8 cellular contexts compared by ENCODE assay signal in the genomic region with DNA sequence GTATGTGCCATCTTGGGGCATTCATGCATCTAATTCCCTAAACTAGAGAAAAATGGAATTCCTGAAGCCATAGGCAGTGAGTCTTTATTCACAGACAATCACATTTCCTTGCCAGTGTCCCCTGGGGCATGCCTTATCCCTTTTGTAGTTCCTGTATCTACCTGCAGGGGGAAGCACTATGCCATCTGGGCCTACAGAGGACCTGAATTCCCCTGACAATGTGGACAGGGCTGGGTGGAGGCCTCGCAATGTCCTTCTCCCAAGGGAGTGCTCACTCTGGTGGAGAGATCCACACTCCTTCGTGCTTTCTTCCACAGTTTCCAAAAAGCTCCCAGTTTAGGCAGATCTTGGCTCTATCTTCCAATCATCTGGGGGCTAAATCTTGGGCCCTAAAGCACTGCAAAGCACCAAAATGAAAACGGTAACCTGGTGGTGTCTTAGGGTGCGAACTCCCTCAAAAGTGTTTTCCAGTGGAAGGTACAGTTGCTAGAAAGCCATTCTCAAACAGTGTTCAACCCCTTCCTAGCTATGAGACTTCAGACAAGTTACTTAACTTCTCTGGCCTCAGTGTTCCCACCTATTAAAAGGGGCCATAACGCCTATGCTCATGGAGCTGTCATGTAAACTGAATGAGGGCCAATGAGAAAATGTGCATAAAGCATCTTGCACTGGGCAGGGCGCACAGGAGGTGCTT. TPM values are rescaled to one million over a fixed set of nuclear protein-coding genes. Genes with fewer than 3 reads are reported as not detected.
A peak's percentile ranks its signal among the peaks of the same experiment; 100 is the strongest.
DNase-seq lines count a peak whose midpoint lies in the region; ATAC-seq and TF ChIP-seq lines count a peak whose summit lies in the region.

No MANE protein-coding gene starts in this region.

- peaks cover 26% of the 10 kb centered on the region for H3K4me1 Mint-ChIP-seq in activated CD4-positive, alpha-beta memory T cell treated with anti-CD3 and anti-CD28 coated beads for 36 hours (ENCODE audit: low read depth)
- peaks cover 15% of the 10 kb centered on the region for H3K4me1 Mint-ChIP-seq in mesothelial cell of epicardium
- H3K4me1 Mint-ChIP-seq in stimulated activated naive CD8-positive, alpha-beta T cell treated with anti-CD3 and anti-CD28 coated beads, Interleukin-15, amount 100 ng/mL, for 72 hours, result peaks cover 50% of the 10 kb centered on the region

- no peaks in the 10 kb centered on the region for H3K9me3 Mint-ChIP-seq in activated CD4-positive, alpha-beta memory T cell treated with anti-CD3 and anti-CD28 coated beads for 36 hours
- no peaks in the 10 kb centered on the region for H3K9me3 Mint-ChIP-seq in mesothelial cell of epicardium
- H3K9me3 Mint-ChIP-seq in stimulated activated naive CD8-positive, alpha-beta T cell treated with anti-CD3 and anti-CD28 coated beads, Interleukin-15, amount 100 ng/mL, for 72 hours, result no peaks in the 10 kb centered on the region

- peaks cover 8% of the 10 kb centered on the region for H3K27me3 ChIP-seq in AG04450 (ENCODE audit: control insufficient read depth, insufficient read depth, low read length)
- no peaks in the 10 kb centered on the region for H3K27me3 ChIP-seq in effector memory CD4-positive, alpha-beta T cell (replicated peaks; ENCODE audit: control insufficient read depth, insufficient read depth, low read length, poor library complexity, severe bottlenecking)

- H3K36me3 ChIP-seq in effector memory CD4-positive, alpha-beta T cell (ENCODE audit: control insufficient read depth, insufficient read depth, low read length), result no peaks in the 10 kb centered on the region

- H3K27ac ChIP-seq in AG04450 (ENCODE audit: low read depth, low read length), result no peak overlapping the region
- H3K27ac ChIP-seq in effector memory CD4-positive, alpha-beta T cell (ENCODE audit: insufficient read depth, low read length, poor library complexity, severe bottlenecking), result no peak overlapping the region

- peaks cover 8% of the 10 kb centered on the region for H3K4me1 ChIP-seq in effector memory CD4-positive, alpha-beta T cell (ENCODE audit: control insufficient read depth, insufficient read depth, low read length, poor library complexity, severe bottlenecking)

- no peaks in the 10 kb centered on the region for H3K36me3 Mint-ChIP-seq in activated CD4-positive, alpha-beta memory T cell treated with anti-CD3 and anti-CD28 coated beads for 36 hours
- peaks cover 3% of the 10 kb centered on the region for H3K36me3 Mint-ChIP-seq in mesothelial cell of epicardium

- CTCF ChIA-PET in AG04450 (lab: Charles Lee), result interaction anchor here (0.7 to 6.3 kb wide), 31 partner anchors 9 to 545 kb away, joined by 3 to 122 read pairs (median 5); partner anchors contain the start of gene ATP6V1G1
- CTCF ChIA-PET in activated CD4-positive, alpha-beta memory T cell treated with anti-CD3 and anti-CD28 coated beads for 36 hours (lab: Charles Lee), result interaction anchor here (0.6 to 6.5 kb wide), 18 partner anchors 9 to 165 kb away, joined by 3 to 109 read pairs (median 4); partner anchors contain the start of genes ATP6V1G1, TMEM268 and WHRN

- POLR2A ChIA-PET in AG04450 (lab: Yijun Ruan, JAX), result interaction anchor here (0.7 kb wide), 1 partner anchor 50 kb away, joined by 5 read pairs; no protein-coding TSS in a partner anchor
- POLR2A ChIA-PET in activated CD4-positive, alpha-beta memory T cell treated with anti-CD3 and anti-CD28 coated beads for 36 hours (lab: Charles Lee), result no interaction called here

- no peaks in the 10 kb centered on the region for H3K9me3 ChIP-seq in AG04450 (ENCODE audit: control insufficient read depth, insufficient read depth, low read length)
- no peaks in the 10 kb centered on the region for H3K9me3 ChIP-seq in effector memory CD4-positive, alpha-beta T cell (ENCODE audit: control insufficient read depth, low read length)

- TF ChIP-seq CTCF in AG04450 (IDR thresholded peaks at IDR 0.05; ENCODE audit: low read depth, low read length) (peak; percentile 96), mesothelial cell of epicardium (IDR thresholded peaks at IDR 0.05; ENCODE audit: unreplicated experiment) (peak; percentile 78)

- DNase-seq in AG04450 (ENCODE audit: low read depth, low spot score) (peak; percentile 21), NCI-H69 (lab: John Stamatoyannopoulos, UW) (peak; percentile 91), mesothelial cell of epicardium (ENCODE audit: low spot score in 2 of 2, unreplicated experiment in 2 of 2) (peak in 1 of 2 experiments; percentile 62)
- peak; percentile 69 for DNase-seq in activated CD4-positive, alpha-beta memory T cell treated with anti-CD3 and anti-CD28 coated beads for 36 hours
- peak; percentile 32 to 53 (median 34) for DNase-seq in effector memory CD4-positive, alpha-beta T cell
- peak; percentile 67 to 73 for DNase-seq in stimulated activated naive CD8-positive, alpha-beta T cell treated with anti-CD3 and anti-CD28 coated beads, Interleukin-15, amount 100 ng/mL, for 72 hours

- no peak overlapping the region for H3K4me3 ChIP-seq in AG04450 (ENCODE audit: low read depth, low read length)
- H3K4me3 ChIP-seq in effector memory CD4-positive, alpha-beta T cell (ENCODE audit: insufficient read depth, low read depth, low read length, poor library complexity, severe bottlenecking), result no peak overlapping the region

- ATAC-seq in GM18505 (IDR thresholded peaks at IDR 0.05; ENCODE audit: unreplicated experiment) (peak; percentile 43), HG03342 (IDR thresholded peaks at IDR 0.05; ENCODE audit: unreplicated experiment) (peak; percentile 64)
- peak; percentile 69 for ATAC-seq in stimulated activated naive CD8-positive, alpha-beta T cell treated with anti-CD3 and anti-CD28 coated beads, Interleukin-15, amount 100 ng/mL, for 72 hours

- H3K4me3 Mint-ChIP-seq in activated CD4-positive, alpha-beta memory T cell treated with anti-CD3 and anti-CD28 coated beads for 36 hours, result no peak overlapping the region
- no peak overlapping the region for H3K4me3 Mint-ChIP-seq in mesothelial cell of epicardium
- H3K4me3 Mint-ChIP-seq in stimulated activated naive CD8-positive, alpha-beta T cell treated with anti-CD3 and anti-CD28 coated beads, Interleukin-15, amount 100 ng/mL, for 72 hours, result no peak overlapping the region

- intact Hi-C loops in activated CD4-positive, alpha-beta memory T cell treated with anti-CD3 and anti-CD28 coated beads for 36 hours (cut with micrococcal nuclease), result loop anchor here (1.0 to 10.0 kb wide), 8 partner anchors 20 to 717 kb away; partner anchors contain the start of gene ORM1

- H3K27me3 Mint-ChIP-seq in activated CD4-positive, alpha-beta memory T cell treated with anti-CD3 and anti-CD28 coated beads for 36 hours, result peaks cover 1% of the 10 kb centered on the region
- no peaks in the 10 kb centered on the region for H3K27me3 Mint-ChIP-seq in mesothelial cell of epicardium (ENCODE audit: low read depth)
- H3K27me3 Mint-ChIP-seq in stimulated activated naive CD8-positive, alpha-beta T cell treated with anti-CD3 and anti-CD28 coated beads, Interleukin-15, amount 100 ng/mL, for 72 hours, result no peaks in the 10 kb centered on the region

- no peak for TF ChIP-seq POLR2A in GM18505 (IDR thresholded peaks at IDR 0.05; ENCODE audit: borderline replicate concordance, extremely low read depth, insufficient read depth, insufficient read length)

- no peak overlapping the region for H3K27ac Mint-ChIP-seq in activated CD4-positive, alpha-beta memory T cell treated with anti-CD3 and anti-CD28 coated beads for 36 hours
- H3K27ac Mint-ChIP-seq in mesothelial cell of epicardium, result no peak overlapping the region
- no peak overlapping the region for H3K27ac Mint-ChIP-seq in stimulated activated naive CD8-positive, alpha-beta T cell treated with anti-CD3 and anti-CD28 coated beads, Interleukin-15, amount 100 ng/mL, for 72 hours

RNA-seq across cellular contexts. Expression of gene WHRN, which starts 17.5 kb away (rescaled TPM):
- 1.1 and 1.2 TPM in 2 replicates for polyA plus RNA-seq in AG04450 (2011; rRNA removed)
- polyA minus RNA-seq in AG04450 (2011; rRNA and poly(A)+ RNA removed), result 0.92 and 1.4 TPM in 2 replicates
- 1 to 10 TPM; 2.8 to 4.4 TPM for total RNA-seq in activated CD4-positive, alpha-beta memory T cell treated with anti-CD3 and anti-CD28 coated beads for 36 hours
- 25.5 to 28.2 TPM (median 27.5 TPM) in 3 replicates for total RNA-seq in mesothelial cell of epicardium
